Comparison of ENCODE assay signal across 21 cellular contexts in the genomic region with DNA sequence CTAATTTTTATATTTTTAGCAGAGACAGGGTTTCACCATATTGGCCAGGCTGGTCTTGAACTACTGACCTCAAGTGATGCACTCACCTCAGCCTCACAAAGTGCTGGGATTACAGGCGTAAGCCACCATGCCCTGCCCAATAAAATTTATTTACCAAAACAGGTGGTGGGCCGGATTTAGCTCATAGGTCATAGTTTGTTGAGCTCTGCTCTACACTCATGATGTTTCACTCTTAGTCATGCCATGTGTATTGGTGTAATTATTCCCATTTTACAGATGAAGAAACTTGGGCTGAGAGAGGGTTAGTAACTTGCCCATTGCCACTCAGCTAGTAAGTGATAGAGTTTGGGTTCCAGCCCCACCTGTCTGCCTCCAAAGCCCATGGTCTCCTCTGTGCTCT.
"Had no signal": no experiment of that assay in that cellular context is flagged by ENCODE, and none has a peak within 500 bp of the region (broad histone marks: within the 10 kb centered on the region; RNA-seq: fewer than 3 reads in every experiment).

No MANE protein-coding gene starts in this region.

- H3K9me3 ChIP-seq: ascending aorta, body of pancreas, Peyer's patch had no signal

- H3K4me1 Mint-ChIP-seq: activated naive CD8-positive, alpha-beta T cell treated with anti-CD3 and anti-CD28 coated beads, Interleukin-2, amount 50 U/mL, for 24 hours; central memory CD8-positive, alpha-beta T cell had no signal

- H3K9me3 Mint-ChIP-seq: activated CD8-positive, alpha-beta T cell treated with anti-CD3 and anti-CD28 coated beads for 36 hours; activated naive CD4-positive, alpha-beta T cell treated with anti-CD3 and anti-CD28 coated beads, Interleukin-2, amount 50 U/mL, for 72 hours; activated naive CD8-positive, alpha-beta T cell treated with anti-CD3 and anti-CD28 coated beads, Interleukin-2, amount 50 U/mL, for 24 hours; central memory CD8-positive, alpha-beta T cell; T-helper 1 cell treated with Interleukin-12 subunit alpha and Interleukin-12 subunit beta and Interleukin-4 antibody, amounts not matched to agents 30 μg/mL and 1 μg/mL, for 36 hours had no signal

- H3K27ac ChIP-seq: ascending aorta, body of pancreas, Peyer's patch had no signal

- H3K27me3 ChIP-seq: ascending aorta, body of pancreas, Peyer's patch had no signal

- ATAC-seq: activated CD8-positive, alpha-beta T cell treated with anti-CD3 and anti-CD28 coated beads for 36 hours; activated naive CD4-positive, alpha-beta T cell treated with anti-CD3 and anti-CD28 coated beads, Interleukin-2, amount 50 U/mL, for 72 hours; activated naive CD8-positive, alpha-beta T cell treated with anti-CD3 and anti-CD28 coated beads, Interleukin-2, amount 50 U/mL, for 24 hours; body of pancreas had no signal

- DNase-seq: activated CD4-positive, alpha-beta T cell treated with anti-CD3 and anti-CD28 coated beads for 4 hours; activated CD8-positive, alpha-beta memory T cell treated with anti-CD3 and anti-CD28 coated beads, Interleukin-2, amount 50 U/mL, for 48 hours; activated CD8-positive, alpha-beta T cell treated with anti-CD3 and anti-CD28 coated beads for 36 hours; activated effector memory CD4-positive, alpha-beta T cell treated with Interleukin-2 at 50 U/mL for 16 hours; activated naive CD4-positive, alpha-beta T cell; activated naive CD8-positive, alpha-beta T cell treated with anti-CD3 and anti-CD28 coated beads, Interleukin-2, amount 50 U/mL, for 24 hours; activated T-cell treated with anti-CD3 and anti-CD28 coated beads, Interleukin-2, amount 50 U/mL, for 1 hour; amniotic stem cell; body of pancreas; NCI-H1105 treated with DMSO at 0.1 percent for 48 hours; NCI-H1436 treated with DMSO at 0.1 percent for 48 hours; NCI-H187 treated with DMSO at 0.1 percent for 48 hours; NCI-H2081 treated with DMSO at 0.1 percent for 48 hours; NCI-H446; NCI-H524; Peyer's patch; SHP77 treated with DMSO at 0.1 percent for 48 hours had no signal

- H3K36me3 ChIP-seq: ascending aorta, Peyer's patch had no signal

- H3K27me3 Mint-ChIP-seq: activated CD8-positive, alpha-beta T cell treated with anti-CD3 and anti-CD28 coated beads for 36 hours; activated naive CD8-positive, alpha-beta T cell treated with anti-CD3 and anti-CD28 coated beads, Interleukin-2, amount 50 U/mL, for 24 hours had no signal

- H3K27ac Mint-ChIP-seq: activated CD8-positive, alpha-beta T cell treated with anti-CD3 and anti-CD28 coated beads for 36 hours; activated naive CD4-positive, alpha-beta T cell treated with anti-CD3 and anti-CD28 coated beads, Interleukin-2, amount 50 U/mL, for 72 hours; activated naive CD8-positive, alpha-beta T cell treated with anti-CD3 and anti-CD28 coated beads, Interleukin-2, amount 50 U/mL, for 24 hours; T-helper 1 cell treated with Interleukin-12 subunit alpha and Interleukin-12 subunit beta and Interleukin-4 antibody, amounts not matched to agents 30 μg/mL and 1 μg/mL, for 36 hours had no signal

- H3K4me3 Mint-ChIP-seq: activated CD8-positive, alpha-beta T cell treated with anti-CD3 and anti-CD28 coated beads for 36 hours; activated naive CD8-positive, alpha-beta T cell treated with anti-CD3 and anti-CD28 coated beads, Interleukin-2, amount 50 U/mL, for 24 hours; central memory CD8-positive, alpha-beta T cell; T-helper 1 cell treated with Interleukin-12 subunit alpha and Interleukin-12 subunit beta and Interleukin-4 antibody, amounts not matched to agents 30 μg/mL and 1 μg/mL, for 36 hours had no signal

- H3K4me1 ChIP-seq: ascending aorta, body of pancreas, Peyer's patch had no signal

- H3K4me3 ChIP-seq: ascending aorta, body of pancreas, Peyer's patch had no signal

- H3K36me3 Mint-ChIP-seq: activated naive CD4-positive, alpha-beta T cell treated with anti-CD3 and anti-CD28 coated beads, Interleukin-2, amount 50 U/mL, for 72 hours had no signal
